Comparison of ENCODE assay signal across 8 cellular contexts in genomic region chr3:48472923-48473616, GRCh38. TPM values are rescaled to one million over a fixed set of nuclear protein-coding genes. Genes with fewer than 3 reads are reported as not detected.
DNase-seq lines count a peak whose midpoint lies in the region; ATAC-seq and TF ChIP-seq lines count a peak whose summit lies in the region.

No MANE protein-coding gene starts in this region.

- H3K36me3 Mint-ChIP-seq in chondrocyte (ENCODE audit: low read depth), result peaks cover 14% of the 10 kb centered on the region

- TF ChIP-seq CTCF in AG09319 (IDR thresholded peaks at IDR 0.05; ENCODE audit: low read depth, low read length) (peak; percentile 44), chondrocyte (IDR thresholded peaks at IDR 0.05) (peak; percentile 68)

- H3K27me3 Mint-ChIP-seq in chondrocyte (ENCODE audit: low read depth), result no peaks in the 10 kb centered on the region

- H3K4me1 Mint-ChIP-seq in chondrocyte (ENCODE audit: low read depth), result peaks cover 24% of the 10 kb centered on the region

- no peaks in the 10 kb centered on the region for H3K9me3 Mint-ChIP-seq in chondrocyte (ENCODE audit: low read depth)

- peak overlapping the region; percentile 100 for H3K27ac Mint-ChIP-seq in chondrocyte (ENCODE audit: unreplicated experiment)

- DNase-seq in AG09319 (ENCODE audit: extremely low read depth, low read depth), result peak; percentile 80
- peak; percentile 10 to 66 for DNase-seq in NCI-H446 (lab: John Stamatoyannopoulos, UW)
- DNase-seq in activated CD4-positive, alpha-beta T cell treated with anti-CD3 and anti-CD28 coated beads for 1 hour, result peak; percentile 93
- DNase-seq in chondrocyte (ENCODE audit: low spot score), result peak; percentile 93
- DNase-seq in kidney glomerular epithelial cell (lab: John Stamatoyannopoulos, UW), result peak; percentile 89
- DNase-seq in stimulated activated CD4-positive, alpha-beta T cell treated with anti-CD3 and anti-CD28 coated beads, Interleukin-15, amount 100 ng/mL, for 48 hours (ENCODE audit: low read depth in 2 of 2), result peak; percentile 93 to 95

- peak overlapping the region; percentile 100 for H3K4me3 Mint-ChIP-seq in chondrocyte (ENCODE audit: unreplicated experiment)

- ATAC-seq in GM18873 (IDR thresholded peaks at IDR 0.05; ENCODE audit: low FRiP score, unreplicated experiment), result peak; percentile 75
- ATAC-seq in HG03135 (IDR thresholded peaks at IDR 0.05; ENCODE audit: unreplicated experiment), result peak; percentile 75

RNA-seq across cellular contexts. Expression of gene ATRIP, which starts 26.5 kb away (rescaled TPM):
- total RNA-seq in chondrocyte, result 8.7 to 10.7 TPM (median 8.8 TPM) in 3 replicates

RNA-seq across cellular contexts. Expression of gene SHISA5, which starts 30.9 kb away (rescaled TPM):
- 162 to 188 TPM (median 188 TPM) in 3 replicates for total RNA-seq in chondrocyte

RNA-seq across cellular contexts. Expression of gene TMA7, which starts 33.0 kb away (rescaled TPM):
- 184 to 243 TPM (median 184 TPM) in 3 replicates for total RNA-seq in chondrocyte

RNA-seq across cellular contexts. Expression of gene CCDC51, which starts 33.2 kb away (rescaled TPM):
- total RNA-seq in chondrocyte, result 13.3 to 25.8 TPM (median 23.9 TPM) in 3 replicates

RNA-seq across cellular contexts. Expression of gene PLXNB1, which starts 43.2 kb away (rescaled TPM):
- 63.2 to 115 TPM (median 108 TPM) in 3 replicates for total RNA-seq in chondrocyte

Comparison
In these comparisons a context has a peak if more than half of its experiments do, and no peak if none do; other contexts are left out.
1. Peak in every context shown above with its lines: DNase-seq and ATAC-seq.
2. DNase-seq: peak in every context shown above with its lines; median percentile 94 in stimulated activated CD4-positive, alpha-beta T cell treated with anti-CD3 and anti-CD28 coated beads, Interleukin-15, amount 100 ng/mL, for 48 hours; 93 in activated CD4-positive, alpha-beta T cell treated with anti-CD3 and anti-CD28 coated beads for 1 hour; 93 in chondrocyte; 89 in kidney glomerular epithelial cell; 80 in AG09319; 38 in NCI-H446.